In the genomic region with DNA sequence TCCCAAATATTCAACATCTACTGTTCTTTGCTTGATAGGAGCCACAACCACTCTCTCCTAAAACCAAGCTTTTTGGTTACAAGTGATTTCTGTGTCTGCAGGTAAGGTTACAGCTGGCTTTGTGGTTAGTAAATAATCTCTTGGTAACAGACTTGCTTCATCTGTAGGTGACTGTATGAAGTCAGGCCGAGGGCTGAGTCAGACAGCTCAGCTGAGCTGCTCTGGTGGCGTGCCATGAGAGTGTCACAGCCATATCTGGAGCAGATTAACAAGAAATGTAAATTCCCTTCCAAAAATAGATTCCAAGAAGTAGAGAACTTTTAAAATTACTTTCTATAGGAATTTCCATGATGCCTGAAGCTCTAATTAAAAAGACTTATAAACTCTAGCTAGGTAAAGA, we compare ENCODE assay signal across 9 cellular contexts. TPM values are rescaled to one million over a fixed set of nuclear protein-coding genes. Genes with fewer than 3 reads are reported as not detected.
DNase-seq lines count a peak whose midpoint lies in the region; ATAC-seq and TF ChIP-seq lines count a peak whose summit lies in the region.
"Had no signal": no experiment of that assay in that cellular context is flagged by ENCODE, and none has a peak within 500 bp of the region (broad histone marks: within the 10 kb centered on the region; RNA-seq: fewer than 3 reads in every experiment).

No MANE protein-coding gene starts in this region.

- TF ChIP-seq CTCF in adrenal gland (IDR thresholded peaks at IDR 0.05), result no peak

- in situ Hi-C loops in HAP-1 (cut with MboI; ENCODE audit: low sequenced_read_pairs), result no loop called here

- 15 to 52% (median 35%) methylated on average over 2 of the region's 2 CpGs for WGBS in adrenal gland, 4 donors

- DNase-seq in adrenal gland (peak; percentile 31 to 70 (median 59)), occipital lobe (lab: John Stamatoyannopoulos, UW) (peak; percentile 20), HAP-1 (ENCODE audit: low spot score in 2 of 2) (no peak), SIG-M5 treated with dmso at 0.1 percent for 504 hours (lab: John Stamatoyannopoulos, UW; ENCODE audit: unreplicated experiment) (no peak), SKM-1 (lab: John Stamatoyannopoulos, UW; ENCODE audit: unreplicated experiment) (no peak), NCI-H524 (lab: John Stamatoyannopoulos, UW) (no peak)

- no peaks in the 10 kb centered on the region for H3K36me3 ChIP-seq in adrenal gland (replicated peaks in 1 of 2)
- H3K36me3 ChIP-seq in HAP-1 (replicated peaks), result no peaks in the 10 kb centered on the region

- intact Hi-C loops in adrenal gland (cut with DNase I), result no loop called here

- no peak overlapping the region for H3K27ac ChIP-seq in adrenal gland

- ATAC-seq in GM18868 (IDR thresholded peaks at IDR 0.05; ENCODE audit: unreplicated experiment), result peak; percentile 97
- ATAC-seq in HG02938 (IDR thresholded peaks at IDR 0.05; ENCODE audit: unreplicated experiment), result peak; percentile 90

- H3K4me1 ChIP-seq in adrenal gland (replicated peaks in 1 of 2) (no peaks in the 10 kb centered on the region), HAP-1 (no peaks in the 10 kb centered on the region)

- no peak for TF ChIP-seq POLR2A in adrenal gland (IDR thresholded peaks at IDR 0.05)

- no peaks in the 10 kb centered on the region for H3K9me3 ChIP-seq in adrenal gland (replicated peaks in 1 of 3)
- H3K9me3 ChIP-seq in HAP-1, result no peaks in the 10 kb centered on the region

- no peak overlapping the region for H3K4me3 ChIP-seq in adrenal gland
- H3K4me3 ChIP-seq in HAP-1, result no peak overlapping the region

- H3K27me3 ChIP-seq in adrenal gland, result no peaks in the 10 kb centered on the region
- H3K27me3 ChIP-seq in HAP-1 (ENCODE audit: low read depth), result no peaks in the 10 kb centered on the region

RNA-seq across cellular contexts. Expression of a gene that starts 23.7 kb away (rescaled TPM):
- total RNA-seq in adrenal gland (not detected), occipital lobe (0.62 TPM)
- polyA plus RNA-seq in adrenal gland, result not detected
- total RNA-seq: NCI-H460 had no signal

Comparison
In these comparisons a context has a peak if more than half of its experiments do, and no peak if none do; other contexts are left out.
1. DNase-seq: peak in adrenal gland (7 of 7) and occipital lobe (single experiment); none in HAP-1 (0 of 2), SIG-M5 treated with dmso at 0.1 percent for 504 hours (single experiment), SKM-1 (single experiment) and NCI-H524 (0 of 2).